ENCODE assay signal across 10 cellular contexts in genomic region chr10:69481280-69481679, GRCh38. TPM values are rescaled to one million over a fixed set of nuclear protein-coding genes. Genes with fewer than 3 reads are reported as not detected.
DNase-seq lines count a peak whose midpoint lies in the region; ATAC-seq and TF ChIP-seq lines count a peak whose summit lies in the region.
"Had no signal": no experiment of that assay in that cellular context is flagged by ENCODE, and none has a peak within 500 bp of the region (broad histone marks: within the 10 kb centered on the region; RNA-seq: fewer than 3 reads in every experiment).

No MANE protein-coding gene starts in this region.

- H3K4me3 ChIP-seq in suprapubic skin, result no peak overlapping the region

- no peak for ATAC-seq in GM21447 (IDR thresholded peaks at IDR 0.05; ENCODE audit: unreplicated experiment)
- no peak for ATAC-seq in GM21528 (IDR thresholded peaks at IDR 0.05; ENCODE audit: low FRiP score, unreplicated experiment)

- H3K9me3 ChIP-seq in suprapubic skin, result no peaks in the 10 kb centered on the region

- TF ChIP-seq CTCF in suprapubic skin (IDR thresholded peaks at IDR 0.05), result no peak

- 75% methylated on average over 5 of the region's 5 CpGs for WGBS in suprapubic skin

- TF ChIP-seq POLR2A in suprapubic skin (IDR thresholded peaks at IDR 0.05), result no peak

- H3K36me3 ChIP-seq in suprapubic skin, result no peaks in the 10 kb centered on the region

- TF ChIP-seq EP300 in suprapubic skin (IDR thresholded peaks at IDR 0.05), result no peak

- DNase-seq in NAMALWA (ENCODE audit: low spot score) (peak; percentile 53), caudate nucleus (lab: John Stamatoyannopoulos, UW) (no peak), medulla oblongata (ENCODE audit: extremely low spot score) (peak; percentile 77), suprapubic skin (ENCODE audit: low spot score in 2 of 2) (no peak), COLO668 (lab: John Stamatoyannopoulos, UW; ENCODE audit: unreplicated experiment) (no peak), HuH-7 (ENCODE audit: low spot score) (no peak)
- DNase-seq: effector memory CD4-positive, alpha-beta T cell; kidney glomerular epithelial cell had no signal

- peaks cover 28% of the 10 kb centered on the region for H3K4me1 ChIP-seq in suprapubic skin

- H3K27me3 ChIP-seq in suprapubic skin, result no peaks in the 10 kb centered on the region

- peak overlapping the region; percentile 52 for H3K27ac ChIP-seq in caudate nucleus (ENCODE audit: low read depth, low read length)
- peak overlapping the region; percentile 19 for H3K27ac ChIP-seq in suprapubic skin

RNA-seq across cellular contexts. Expression of gene TSPAN15, which starts 30.0 kb away (rescaled TPM):
- 10 to 100 TPM in 2 of 4 donors, 1 to 10 TPM in 2; 4.0 to 18.1 (median 11.7) TPM for total RNA-seq in suprapubic skin

Comparison
In these comparisons a context has a peak if more than half of its experiments do, and no peak if none do; other contexts are left out.
1. DNase-seq: peak in NAMALWA (single experiment) and medulla oblongata (single experiment); none in caudate nucleus (0 of 61), suprapubic skin (0 of 2), COLO668 (single experiment) and HuH-7 (single experiment).